In genomic region chr9:129962889-129963703, GRCh38 we compare ENCODE assay signal across 1 cellular context.
TF ChIP-seq lines count a peak whose summit lies in the region.

No MANE protein-coding gene starts in this region.

TF ChIP-seq in K562, 482 proteins besides CTCF, POLR2A, EP300 and RAD21 (continued from another document):
- TF ChIP-seq TFE3 (CRISPR knock-in tag; IDR thresholded peaks at IDR 0.05) (peak; percentile 24; the same call in 1 of the 2 replicates), GABPA (tag; conservative IDR thresholded peaks at IDR 0.05; ENCODE audit: low read depth) (peak; percentile 49; the same call in 1 of the 2 replicates), SUPT5H (IDR thresholded peaks at IDR 0.05) (0 out of 2 replicates have a peak, but pooled peaks have one; percentile 37), ELF2 (CRISPR knock-in tag; IDR thresholded peaks at IDR 0.05) (0 out of 2 replicates have a peak, but pooled peaks have one; percentile 29), ESRRA (IDR thresholded peaks at IDR 0.05; ENCODE audit: borderline replicate concordance, low read depth) (no peak), PKNOX1 (IDR thresholded peaks at IDR 0.05) (peak; percentile 69), PHF8 (IDR thresholded peaks at IDR 0.05; ENCODE audit: borderline replicate concordance, low read length) (peak; percentile 12; the same call in 1 of the 2 replicates), KLF1 (tag; IDR thresholded peaks at IDR 0.05) (no peak), TAF1 (IDR thresholded peaks at IDR 0.05; ENCODE audit: control insufficient read depth, extremely low read depth, insufficient read depth, low read length, severe bottlenecking) (peak; percentile 55), ETV1 (tag; conservative IDR thresholded peaks at IDR 0.05; ENCODE audit: low read depth) (0 out of 2 replicates have a peak, but pooled peaks have one; percentile 27), ZNF592 (IDR thresholded peaks at IDR 0.05) (peak; percentile 41; the same call in 1 of the 2 replicates), RBM14 (IDR thresholded peaks at IDR 0.05; ENCODE audit: borderline replicate concordance, insufficient read depth, low read depth, low read length) (no peak), HDGF (IDR thresholded peaks at IDR 0.05) (no peak), NFRKB (IDR thresholded peaks at IDR 0.05; ENCODE audit: low read depth) (0 out of 2 replicates have a peak, but pooled peaks have one; percentile 8), ZNF124 (CRISPR knock-in tag; IDR thresholded peaks at IDR 0.05) (no peak), ELK1 (CRISPR knock-in tag; IDR thresholded peaks at IDR 0.05) (no peak)
